In the genomic region with DNA sequence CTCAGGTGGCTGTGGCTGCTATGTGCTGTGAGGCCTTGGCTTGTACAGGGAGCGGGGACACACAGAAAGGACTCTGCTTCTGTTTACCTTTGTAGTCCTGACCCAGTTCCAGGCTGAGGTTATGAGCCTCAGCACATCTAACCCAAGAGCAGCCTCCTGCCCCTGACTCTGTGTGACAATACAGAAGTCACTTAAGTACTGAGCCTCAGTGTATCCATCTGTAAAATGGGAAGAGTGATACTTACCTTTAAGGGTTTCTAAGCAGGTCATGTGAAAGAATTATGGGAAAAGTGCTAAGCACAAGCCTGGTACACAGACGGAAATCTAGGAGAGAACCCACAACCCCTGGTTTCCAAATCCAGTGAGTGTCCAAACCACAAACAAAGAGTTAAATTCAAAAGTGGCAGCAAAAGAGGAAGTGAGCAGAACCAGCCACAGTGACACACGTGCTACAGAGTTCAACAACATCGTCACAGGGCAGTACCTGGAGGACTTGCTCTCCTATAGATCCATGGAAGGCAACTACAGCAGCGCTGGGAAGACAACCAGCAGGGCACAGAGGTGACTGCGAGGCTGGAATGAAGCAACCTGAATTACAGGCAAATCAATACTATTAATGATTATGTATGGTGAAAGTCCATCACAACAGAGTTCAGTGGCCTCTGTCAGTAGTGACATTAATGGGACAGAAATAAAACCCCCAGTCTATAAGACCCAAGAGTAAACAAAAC, we compare ENCODE assay signal across 12 cellular contexts. TPM values are rescaled to one million over a fixed set of nuclear protein-coding genes. Genes with fewer than 3 reads are reported as not detected.
DNase-seq lines count a peak whose midpoint lies in the region; ATAC-seq and TF ChIP-seq lines count a peak whose summit lies in the region.
"Had no signal": no experiment of that assay in that cellular context is flagged by ENCODE, and none has a peak within 500 bp of the region (broad histone marks: within the 10 kb centered on the region; RNA-seq: fewer than 3 reads in every experiment).

No MANE protein-coding gene starts in this region.

- peaks cover 59% of the 10 kb centered on the region; the same call in 1 of the 2 replicates for H3K79me2 ChIP-seq in OCI-LY7 (ENCODE audit: insufficient read depth, low read depth, low read length)

- no peaks in the 10 kb centered on the region for H3K9me3 ChIP-seq in OCI-LY7 (ENCODE audit: low read length)

- TF ChIP-seq CTCF in OCI-LY7 (conservative IDR thresholded peaks at IDR 0.05; ENCODE audit: low read length): no peak

- POLR2A ChIA-PET in OCI-LY7 (lab: Charles Lee): interaction anchor here (1.6 kb wide), 1 partner anchor 13 kb away, joined by 3 read pairs; no protein-coding TSS in a partner anchor

- peak overlapping the region; percentile 35 for H3K27ac ChIP-seq in OCI-LY7 (ENCODE audit: low read depth, low read length, poor library complexity, severe bottlenecking)
- H3K27ac ChIP-seq: WERI-Rb-1 had no signal

- H3K4me3 ChIP-seq in OCI-LY7 (ENCODE audit: low read depth, low read length, poor library complexity, severe bottlenecking): peak overlapping the region; percentile 27

- no peak overlapping the region for H2AFZ ChIP-seq in OCI-LY7 (ENCODE audit: low read length)

- H3K4me1 Mint-ChIP-seq in activated T-helper 1 cell treated with anti-CD3 and anti-CD28 coated beads, Interleukin-12 subunit alpha, Interleukin-12 subunit beta, Interleukin-2, Interleukin-4 antibody, amounts not matched to agents 30 ng/mL and 10 ng/mL and 1 ng/mL, durations not matched to agents 14 hours and 24 hours and 36 hours (ENCODE audit: low read depth): peaks cover 38% of the 10 kb centered on the region

- no peaks in the 10 kb centered on the region for H3K9me3 Mint-ChIP-seq in activated T-helper 1 cell treated with anti-CD3 and anti-CD28 coated beads, Interleukin-12 subunit alpha, Interleukin-12 subunit beta, Interleukin-2, Interleukin-4 antibody, amounts not matched to agents 30 ng/mL and 10 ng/mL and 1 ng/mL, durations not matched to agents 14 hours and 24 hours and 36 hours

- DNase-seq in OCI-LY7 (ENCODE audit: low spot score) (peak; percentile 78), mucosa of gallbladder (ENCODE audit: low spot score) (peak; percentile 84)
- no peak for DNase-seq in activated CD4-positive, alpha-beta T cell treated with anti-CD3 and anti-CD28 coated beads for 4 hours
- DNase-seq in stimulated activated CD4-positive, alpha-beta T cell treated with anti-CD3 and anti-CD28 coated beads, Interleukin-12 subunit alpha, Interleukin-12 subunit beta, amount 100 ng/mL, for 4 hours: no peak
- no peak for DNase-seq in activated T-helper 1 cell treated with anti-CD3 and anti-CD28 coated beads, Interleukin-12 subunit alpha, Interleukin-12 subunit beta, Interleukin-2, Interleukin-4 antibody, amounts not matched to agents 30 ng/mL and 10 ng/mL and 1 ng/mL, durations not matched to agents 14 hours and 24 hours and 36 hours (ENCODE audit: low spot score)
- DNase-seq: NCI-H2029; stimulated activated CD4-positive, alpha-beta T cell treated with anti-CD3 and anti-CD28 coated beads, Interleukin-4, amount 100 ng/mL, for 24 hours; WERI-Rb-1 had no signal

- H3K27ac Mint-ChIP-seq in activated T-helper 1 cell treated with anti-CD3 and anti-CD28 coated beads, Interleukin-12 subunit alpha, Interleukin-12 subunit beta, Interleukin-2, Interleukin-4 antibody, amounts not matched to agents 30 ng/mL and 10 ng/mL and 1 ng/mL, durations not matched to agents 14 hours and 24 hours and 36 hours: no peak overlapping the region

- H3K27me3 Mint-ChIP-seq in activated T-helper 1 cell treated with anti-CD3 and anti-CD28 coated beads, Interleukin-12 subunit alpha, Interleukin-12 subunit beta, Interleukin-2, Interleukin-4 antibody, amounts not matched to agents 30 ng/mL and 10 ng/mL and 1 ng/mL, durations not matched to agents 14 hours and 24 hours and 36 hours (ENCODE audit: insufficient read depth): no peaks in the 10 kb centered on the region

- H3K4me3 Mint-ChIP-seq in activated T-helper 1 cell treated with anti-CD3 and anti-CD28 coated beads, Interleukin-12 subunit alpha, Interleukin-12 subunit beta, Interleukin-2, Interleukin-4 antibody, amounts not matched to agents 30 ng/mL and 10 ng/mL and 1 ng/mL, durations not matched to agents 14 hours and 24 hours and 36 hours: no peak overlapping the region

- CTCF ChIA-PET in OCI-LY7 (lab: Charles Lee; ENCODE audit: unreplicated experiment): no interaction called here

- H3K36me3 Mint-ChIP-seq in activated T-helper 1 cell treated with anti-CD3 and anti-CD28 coated beads, Interleukin-12 subunit alpha, Interleukin-12 subunit beta, Interleukin-2, Interleukin-4 antibody, amounts not matched to agents 30 ng/mL and 10 ng/mL and 1 ng/mL, durations not matched to agents 14 hours and 24 hours and 36 hours (ENCODE audit: low read depth): peaks cover 45% of the 10 kb centered on the region

- peaks cover 25% of the 10 kb centered on the region for H3K4me1 ChIP-seq in OCI-LY7 (ENCODE audit: insufficient read depth, low read length, poor library complexity, severe bottlenecking)

- intact Hi-C loops in OCI-LY7 (cut with micrococcal nuclease; ENCODE audit: unreplicated experiment): no loop called here
- intact Hi-C loops in activated T-helper 1 cell treated with anti-CD3 and anti-CD28 coated beads, Interleukin-12 subunit alpha, Interleukin-12 subunit beta, Interleukin-2, Interleukin-4 antibody, amounts not matched to agents 30 ng/mL and 10 ng/mL and 1 ng/mL, durations not matched to agents 14 hours and 24 hours and 36 hours (cut with micrococcal nuclease): no loop called here

- peaks cover 79% of the 10 kb centered on the region for H3K36me3 ChIP-seq in OCI-LY7 (ENCODE audit: insufficient read depth, low read length)

- peak overlapping the region; percentile 67 for H3K4me2 ChIP-seq in OCI-LY7 (ENCODE audit: low read length)

- no peaks in the 10 kb centered on the region for H3K9me2 ChIP-seq in OCI-LY7 (ENCODE audit: insufficient read depth, low read length)

- H4K20me1 ChIP-seq in OCI-LY7 (ENCODE audit: insufficient read depth, low read length): peaks cover 15% of the 10 kb centered on the region

- ATAC-seq in GM18517 (IDR thresholded peaks at IDR 0.05; ENCODE audit: unreplicated experiment): peak; percentile 71
- peak; percentile 55 for ATAC-seq in HG02678 (IDR thresholded peaks at IDR 0.05; ENCODE audit: unreplicated experiment)
- no peak for ATAC-seq in GM18873 (IDR thresholded peaks at IDR 0.05; ENCODE audit: low FRiP score, unreplicated experiment)

- BruUV-seq in OCI-LY7 (replicated peaks; lab: Mats Ljungman, UMichigan): no TSS peak

RNA-seq across cellular contexts. Expression of a gene that starts 12.5 kb away (rescaled TPM):
- total RNA-seq in OCI-LY7 (2014; rRNA removed; shearing (Covaris generic)): 53.2 and 55.0 TPM in 2 replicates
- total RNA-seq in OCI-LY7 (2022): 53.3 and 55.5 TPM in 2 replicates
- 72.4 TPM for total RNA-seq in mucosa of gallbladder
- total RNA-seq in activated T-helper 1 cell treated with anti-CD3 and anti-CD28 coated beads, Interleukin-12 subunit alpha, Interleukin-12 subunit beta, Interleukin-2, Interleukin-4 antibody, amounts not matched to agents 30 ng/mL and 10 ng/mL and 1 ng/mL, durations not matched to agents 14 hours and 24 hours and 36 hours: 61.6 and 64.7 TPM in 2 replicates

RNA-seq across cellular contexts. Expression of a gene that starts 37.4 kb away (rescaled TPM):
- total RNA-seq in OCI-LY7 (2014; rRNA removed; shearing (Covaris generic)): not detected in 2 replicates
- not detected in 2 replicates for total RNA-seq in OCI-LY7 (2022)
- 19.6 TPM for total RNA-seq in mucosa of gallbladder
- 0.39 and 0.59 TPM in 2 replicates for total RNA-seq in activated T-helper 1 cell treated with anti-CD3 and anti-CD28 coated beads, Interleukin-12 subunit alpha, Interleukin-12 subunit beta, Interleukin-2, Interleukin-4 antibody, amounts not matched to agents 30 ng/mL and 10 ng/mL and 1 ng/mL, durations not matched to agents 14 hours and 24 hours and 36 hours
- total RNA-seq: fibroblast of villous mesenchyme had no signal

RNA-seq across cellular contexts. Expression of a gene that starts 39.7 kb away (rescaled TPM):
- not detected in 2 replicates for total RNA-seq in OCI-LY7 (2014; rRNA removed; shearing (Covaris generic))
- total RNA-seq in OCI-LY7 (2022) (not detected in 2 replicates), mucosa of gallbladder (5.4 TPM)
- total RNA-seq in activated T-helper 1 cell treated with anti-CD3 and anti-CD28 coated beads, Interleukin-12 subunit alpha, Interleukin-12 subunit beta, Interleukin-2, Interleukin-4 antibody, amounts not matched to agents 30 ng/mL and 10 ng/mL and 1 ng/mL, durations not matched to agents 14 hours and 24 hours and 36 hours: 0.05 and 0.08 TPM in 2 replicates
- total RNA-seq: fibroblast of villous mesenchyme had no signal

Comparison
In these comparisons a context has a peak if more than half of its experiments do, and no peak if none do; other contexts are left out.
1. DNase-seq: peak in OCI-LY7 (single experiment) and mucosa of gallbladder (single experiment); none in activated CD4-positive, alpha-beta T cell treated with anti-CD3 and anti-CD28 coated beads for 4 hours (0 of 2), stimulated activated CD4-positive, alpha-beta T cell treated with anti-CD3 and anti-CD28 coated beads, Interleukin-12 subunit alpha, Interleukin-12 subunit beta, amount 100 ng/mL, for 4 hours (single experiment) and activated T-helper 1 cell treated with anti-CD3 and anti-CD28 coated beads, Interleukin-12 subunit alpha, Interleukin-12 subunit beta, Interleukin-2, Interleukin-4 antibody, amounts not matched to agents 30 ng/mL and 10 ng/mL and 1 ng/mL, durations not matched to agents 14 hours and 24 hours and 36 hours (single experiment).
2. RNA of a gene that starts 37.4 kb away (total RNA-seq): 19.6 TPM in mucosa of gallbladder (single experiment); 0.39 to 0.59 TPM in activated T-helper 1 cell treated with anti-CD3 and anti-CD28 coated beads, Interleukin-12 subunit alpha, Interleukin-12 subunit beta, Interleukin-2, Interleukin-4 antibody, amounts not matched to agents 30 ng/mL and 10 ng/mL and 1 ng/mL, durations not matched to agents 14 hours and 24 hours and 36 hours and not detected in OCI-LY7; every median in the first group is over 10 times any median in the second.